In genomic region chr9:98315551-98316060, GRCh38 we compare ENCODE assay signal across 8 cellular contexts.
DNase-seq lines count a peak whose midpoint lies in the region; ATAC-seq and TF ChIP-seq lines count a peak whose summit lies in the region.

No MANE protein-coding gene starts in this region.

- H3K27ac ChIP-seq in left ventricle myocardium inferior (replicated peaks), result no peak overlapping the region

- peak; percentile 90 for TF ChIP-seq CTCF in left ventricle myocardium inferior (IDR thresholded peaks at IDR 0.05; ENCODE audit: borderline replicate concordance)

- no peaks in the 10 kb centered on the region for H3K9me3 ChIP-seq in adipocyte (ENCODE audit: control insufficient read depth, low read length)
- no peaks in the 10 kb centered on the region for H3K9me3 ChIP-seq in left ventricle myocardium inferior (replicated peaks)

- H3K9ac ChIP-seq in adipocyte (ENCODE audit: low read length), result no peak overlapping the region

- H3K4me1 ChIP-seq in adipocyte (ENCODE audit: control insufficient read depth, insufficient read depth, low read length), result peaks cover 19% of the 10 kb centered on the region
- no peaks in the 10 kb centered on the region for H3K4me1 ChIP-seq in left ventricle myocardium inferior

- H3K27me3 ChIP-seq in adipocyte (replicated peaks; ENCODE audit: control insufficient read depth, insufficient read depth, low read length) (no peaks in the 10 kb centered on the region), left ventricle myocardium inferior (ENCODE audit: low read depth) (peaks cover 8% of the 10 kb centered on the region)

- H3K4me3 ChIP-seq in adipocyte (ENCODE audit: low read length) (no peak overlapping the region), left ventricle myocardium inferior (no peak overlapping the region)

- ATAC-seq in HG02642 (IDR thresholded peaks at IDR 0.05; ENCODE audit: poor library complexity, unreplicated experiment), result peak; percentile 64
- no peak for ATAC-seq in GM21447 (IDR thresholded peaks at IDR 0.05; ENCODE audit: unreplicated experiment)

- intact Hi-C loops in left ventricle myocardium inferior (cut with micrococcal nuclease), result loop anchor here (10.0 kb wide), 1 partner anchor 459 kb away; no protein-coding TSS in a partner anchor

- H3K36me3 ChIP-seq in adipocyte (ENCODE audit: control insufficient read depth, insufficient read depth, low read length, severe bottlenecking) (no peaks in the 10 kb centered on the region), left ventricle myocardium inferior (no peaks in the 10 kb centered on the region)

- DNase-seq in GDM1 (lab: John Stamatoyannopoulos, UW) (peak; percentile 48), NCI-H1694 (lab: John Stamatoyannopoulos, UW) (peak; percentile 68), T follicular helper cell (ENCODE audit: low read depth) (peak; percentile 65), adipocyte (ENCODE audit: low read depth) (peak; percentile 92), left ventricle myocardium inferior (peak; percentile 64), retina (peak; percentile 90)
